Comparison of ENCODE assay signal across 1 cellular context in genomic region chr19:43464089-43464775, GRCh38.
TF ChIP-seq lines count a peak whose summit lies in the region.

No MANE protein-coding gene starts in this region.

TF ChIP-seq in endothelial cell of umbilical vein, 7 proteins besides CTCF, POLR2A, EP300 and RAD21 (continued from another document):
- no peak for TF ChIP-seq POLR2AphosphoS5 (IDR thresholded peaks at IDR 0.05; ENCODE audit: insufficient read depth, low read depth, low read length)
- no peak for TF ChIP-seq JUN (IDR thresholded peaks at IDR 0.05; ENCODE audit: borderline replicate concordance, insufficient read depth, insufficient read length, low read depth)
- TF ChIP-seq MYC (IDR thresholded peaks at IDR 0.05; ENCODE audit: low read depth, low read length) = no peak
- TF ChIP-seq GATA2 (IDR thresholded peaks at IDR 0.05; ENCODE audit: insufficient read depth, insufficient read length, low read depth, low read length) = no peak
- TF ChIP-seq FOS (IDR thresholded peaks at IDR 0.05; ENCODE audit: borderline replicate concordance, insufficient read depth, low read length) = no peak
- TF ChIP-seq EZH2 (IDR thresholded peaks at IDR 0.05; ENCODE audit: borderline replicate concordance, low read depth, low read length, severe bottlenecking) = no peak
